Comparison of ENCODE assay signal across 1 cellular context in genomic region chr4:11623726-11624037, GRCh38.
TF ChIP-seq lines count a peak whose summit lies in the region.

No MANE protein-coding gene starts in this region.

TF ChIP-seq in GM23338, 12 proteins besides CTCF, POLR2A, EP300 and RAD21 (continued from another document):
- no peak for TF ChIP-seq ZNF462 (CRISPR knock-in tag; IDR thresholded peaks at IDR 0.05)
- no peak for TF ChIP-seq ETS1 (IDR thresholded peaks at IDR 0.05)
- TF ChIP-seq EZH2 (IDR thresholded peaks at IDR 0.05; ENCODE audit: low read depth, unreplicated experiment) = no peak
